15 cellular contexts compared by ENCODE assay signal in genomic region chr10:36351159-36351558, GRCh38.
DNase-seq lines count a peak whose midpoint lies in the region; ATAC-seq and TF ChIP-seq lines count a peak whose summit lies in the region.
"Had no signal": no experiment of that assay in that cellular context is flagged by ENCODE, and none has a peak within 500 bp of the region (broad histone marks: within the 10 kb centered on the region; RNA-seq: fewer than 3 reads in every experiment).

No MANE protein-coding gene starts in this region.

- 88% methylated on average over 2 of the region's 2 CpGs for WGBS in smooth muscle cell (ENCODE audit: low lambda C conversion rate)

- H3K36me3 ChIP-seq in right atrium auricular region (no peaks in the 10 kb centered on the region), smooth muscle cell (ENCODE audit: low read depth) (no peaks in the 10 kb centered on the region)
- H3K36me3 ChIP-seq: SJSA1 had no signal

- H3K9me3 ChIP-seq in right atrium auricular region (no peaks in the 10 kb centered on the region), smooth muscle cell (replicated peaks; ENCODE audit: low read depth) (no peaks in the 10 kb centered on the region)
- H3K9me3 ChIP-seq: SJSA1 had no signal

- no peak overlapping the region for H3K9ac ChIP-seq in smooth muscle cell (ENCODE audit: low read depth)

- H3K27ac ChIP-seq in right atrium auricular region (no peak overlapping the region), foreskin keratinocyte (no peak overlapping the region), smooth muscle cell (ENCODE audit: low read depth) (peak overlapping the region; percentile 15)

- no peak overlapping the region for H3K4me3 ChIP-seq in right atrium auricular region
- H3K4me3 ChIP-seq in epithelial cell of esophagus (ENCODE audit: low read length), result no peak overlapping the region
- no peak overlapping the region for H3K4me3 ChIP-seq in smooth muscle cell
- H3K4me3 ChIP-seq: SJSA1 had no signal

- no peak overlapping the region for H2AFZ ChIP-seq in smooth muscle cell (ENCODE audit: low read depth)

- no peak for TF ChIP-seq CTCF in right atrium auricular region (IDR thresholded peaks at IDR 0.05)
- no peak for TF ChIP-seq CTCF in epithelial cell of esophagus (IDR thresholded peaks at IDR 0.05; ENCODE audit: insufficient read depth, low read depth, low read length, missing control alignments)
- no peak for TF ChIP-seq CTCF in foreskin keratinocyte (conservative IDR thresholded peaks at IDR 0.05)
- no peak for TF ChIP-seq CTCF in smooth muscle cell (IDR thresholded peaks at IDR 0.05; ENCODE audit: borderline replicate concordance, insufficient read depth, poor library complexity, severe bottlenecking)

- peak; percentile 69 to 84 for ATAC-seq in left cardiac atrium
- ATAC-seq in foreskin keratinocyte, result no peak
- ATAC-seq: Panc1 had no signal

- no peaks in the 10 kb centered on the region for H4K20me1 ChIP-seq in smooth muscle cell (ENCODE audit: low read depth)

- H3K4me1 ChIP-seq in right atrium auricular region (no peaks in the 10 kb centered on the region), foreskin keratinocyte (peaks cover 18% of the 10 kb centered on the region), smooth muscle cell (ENCODE audit: low read depth) (no peaks in the 10 kb centered on the region)

- no peak overlapping the region for H3K4me2 ChIP-seq in smooth muscle cell

- H3K79me2 ChIP-seq in smooth muscle cell (ENCODE audit: low read depth), result no peaks in the 10 kb centered on the region

- H3F3A ChIP-seq in smooth muscle cell (ENCODE audit: low read depth), result peaks cover 4% of the 10 kb centered on the region

- intact Hi-C loops in left cardiac atrium (cut with DNase I), result no loop called here

- DNase-seq in left cardiac atrium (no peak), right atrium auricular region (ENCODE audit: low spot score) (no peak), epithelial cell of esophagus (ENCODE audit: low read depth) (peak; percentile 72), foreskin keratinocyte (peak; percentile 50 to 68), smooth muscle cell (lab: John Stamatoyannopoulos, UW; ENCODE audit: unreplicated experiment) (no peak), NCI-H524 (lab: John Stamatoyannopoulos, UW) (no peak), DMS79 treated with DMSO at 0.1 percent for 48 hours (lab: John Stamatoyannopoulos, UW) (no peak), AG20443 (ENCODE audit: low spot score) (no peak)
- DNase-seq: NCI-H1436, NCI-H187 treated with DMSO at 0.1 percent for 48 hours, NCI-H2107, NCI-H510A, NCI-H774 had no signal

- H3K27me3 ChIP-seq in right atrium auricular region, result no peaks in the 10 kb centered on the region
- no peaks in the 10 kb centered on the region for H3K27me3 ChIP-seq in foreskin keratinocyte
- no peaks in the 10 kb centered on the region for H3K27me3 ChIP-seq in smooth muscle cell (ENCODE audit: low read depth)
- H3K27me3 ChIP-seq: SJSA1 had no signal

Comparison
In these comparisons a context has a peak if more than half of its experiments do, and no peak if none do; other contexts are left out.
1. DNase-seq: peak in epithelial cell of esophagus (single experiment) and foreskin keratinocyte (2 of 2); none in left cardiac atrium (single experiment), right atrium auricular region (single experiment), smooth muscle cell (single experiment), NCI-H524 (0 of 2), DMS79 treated with DMSO at 0.1 percent for 48 hours (single experiment) and AG20443 (single experiment).